22 cellular contexts compared by ENCODE assay signal in genomic region chr16:28311913-28312312, GRCh38. TPM values are rescaled to one million over a fixed set of nuclear protein-coding genes. Genes with fewer than 3 reads are reported as not detected.
DNase-seq lines count a peak whose midpoint lies in the region; ATAC-seq lines count a peak whose summit lies in the region.
"Had no signal": no experiment of that assay in that cellular context is flagged by ENCODE, and none has a peak within 500 bp of the region (broad histone marks: within the 10 kb centered on the region; RNA-seq: fewer than 3 reads in every experiment).

No MANE protein-coding gene starts in this region.

- DNase-seq in activated T-cell treated with anti-CD3 and anti-CD28 coated beads, Interleukin-2, amount 50 U/mL, for 24 hours = peak; percentile 59
- DNase-seq in activated T-cell treated with anti-CD3 and anti-CD28 coated beads for 4 hours (no peak), T-cell (peak in 5 of 34 experiments; percentile 15 to 38 (median 33)), NOMO-1 treated with dmso at 0.1 percent for 144 hours (lab: John Stamatoyannopoulos, UW; ENCODE audit: unreplicated experiment) (no peak), NCI-H1694 (lab: John Stamatoyannopoulos, UW) (no peak)
- DNase-seq in effector memory CD4-positive, alpha-beta T cell = no peak
- DNase-seq in stimulated activated effector memory CD8-positive, alpha-beta T cell treated with anti-CD3 and anti-CD28 coated beads, Interleukin-12 subunit alpha, Interleukin-12 subunit beta, amount 100 ng/mL, for 72 hours (ENCODE audit: low spot score in 2 of 2) = no peak
- DNase-seq: brain microvascular endothelial cell, cortex of kidney, glutamatergic neuron, left colon, NCI-H2107, NCI-H510A, SK-N-SH, small intestine, T1000 had no signal

- no peak for ATAC-seq in T-cell (replicated peaks in 1 of 4)
- peak; percentile 55 for ATAC-seq in stimulated activated effector memory CD8-positive, alpha-beta T cell treated with anti-CD3 and anti-CD28 coated beads, Interleukin-12 subunit alpha, Interleukin-12 subunit beta, amount 100 ng/mL, for 72 hours
- ATAC-seq in HG03342 (IDR thresholded peaks at IDR 0.05; ENCODE audit: unreplicated experiment) = no peak
- ATAC-seq: GM12878, left colon had no signal

- H3K4me3 ChIP-seq in effector memory CD4-positive, alpha-beta T cell (ENCODE audit: insufficient read depth, low read depth, low read length, poor library complexity, severe bottlenecking) = no peak overlapping the region
- H3K4me3 ChIP-seq: GM12878 had no signal

- peaks cover 43% of the 10 kb centered on the region for H3K4me1 ChIP-seq in effector memory CD4-positive, alpha-beta T cell (ENCODE audit: control insufficient read depth, insufficient read depth, low read length, poor library complexity, severe bottlenecking)

- CTCF ChIA-PET in T-cell (lab: Charles Lee) = interaction anchor here in 1 of 2 donors (0.6 to 1.0 kb wide), 2 partner anchors 34 to 246 kb away, joined by 3 read pairs; no protein-coding TSS in a partner anchor

- no peaks in the 10 kb centered on the region for H3K9me3 Mint-ChIP-seq in activated T-cell treated with anti-CD3 and anti-CD28 coated beads, Interleukin-2, amount 50 U/mL, for 24 hours
- no peaks in the 10 kb centered on the region for H3K9me3 Mint-ChIP-seq in T-cell
- no peaks in the 10 kb centered on the region for H3K9me3 Mint-ChIP-seq in stimulated activated effector memory CD8-positive, alpha-beta T cell treated with anti-CD3 and anti-CD28 coated beads, Interleukin-12 subunit alpha, Interleukin-12 subunit beta, amount 100 ng/mL, for 72 hours
- H3K9me3 Mint-ChIP-seq: neural crest cell had no signal

- no peaks in the 10 kb centered on the region for H3K36me3 ChIP-seq in effector memory CD4-positive, alpha-beta T cell (ENCODE audit: control insufficient read depth, insufficient read depth, low read length)
- H3K36me3 ChIP-seq: brain microvascular endothelial cell had no signal

- H3K36me3 Mint-ChIP-seq in activated T-cell treated with anti-CD3 and anti-CD28 coated beads, Interleukin-2, amount 50 U/mL, for 24 hours (ENCODE audit: low read depth) = no peaks in the 10 kb centered on the region
- H3K36me3 Mint-ChIP-seq in T-cell = peaks cover 9% of the 10 kb centered on the region
- H3K36me3 Mint-ChIP-seq in stimulated activated effector memory CD8-positive, alpha-beta T cell treated with anti-CD3 and anti-CD28 coated beads, Interleukin-12 subunit alpha, Interleukin-12 subunit beta, amount 100 ng/mL, for 72 hours = peaks cover 45% of the 10 kb centered on the region

- H3K4me1 Mint-ChIP-seq in activated T-cell treated with anti-CD3 and anti-CD28 coated beads, Interleukin-2, amount 50 U/mL, for 24 hours (ENCODE audit: low read depth) = peaks cover 55% of the 10 kb centered on the region
- peaks cover 59 to 79% (median 67%) of the 10 kb centered on the region in 3 donors for H3K4me1 Mint-ChIP-seq in T-cell
- H3K4me1 Mint-ChIP-seq in stimulated activated effector memory CD8-positive, alpha-beta T cell treated with anti-CD3 and anti-CD28 coated beads, Interleukin-12 subunit alpha, Interleukin-12 subunit beta, amount 100 ng/mL, for 72 hours = peaks cover 71% of the 10 kb centered on the region

- H3K9me3 ChIP-seq in effector memory CD4-positive, alpha-beta T cell (ENCODE audit: control insufficient read depth, low read length) = no peaks in the 10 kb centered on the region
- H3K9me3 ChIP-seq: SK-N-SH had no signal

- H3K4me3 Mint-ChIP-seq in activated T-cell treated with anti-CD3 and anti-CD28 coated beads, Interleukin-2, amount 50 U/mL, for 24 hours = no peak overlapping the region
- peak overlapping the region in 1 of 3 donors; percentile 78 for H3K4me3 Mint-ChIP-seq in T-cell
- peak overlapping the region; percentile 70 for H3K4me3 Mint-ChIP-seq in stimulated activated effector memory CD8-positive, alpha-beta T cell treated with anti-CD3 and anti-CD28 coated beads, Interleukin-12 subunit alpha, Interleukin-12 subunit beta, amount 100 ng/mL, for 72 hours
- H3K4me3 Mint-ChIP-seq: neural crest cell had no signal

- H3K27ac Mint-ChIP-seq in activated T-cell treated with anti-CD3 and anti-CD28 coated beads, Interleukin-2, amount 50 U/mL, for 24 hours = peak overlapping the region; percentile 35
- peak overlapping the region; percentile 93 to 99 for H3K27ac Mint-ChIP-seq in T-cell
- H3K27ac Mint-ChIP-seq in stimulated activated effector memory CD8-positive, alpha-beta T cell treated with anti-CD3 and anti-CD28 coated beads, Interleukin-12 subunit alpha, Interleukin-12 subunit beta, amount 100 ng/mL, for 72 hours = peak overlapping the region; percentile 95

- POLR2A ChIA-PET in T-cell (lab: Charles Lee) = no interaction called here

- H3K27ac ChIP-seq in effector memory CD4-positive, alpha-beta T cell (ENCODE audit: insufficient read depth, low read length, poor library complexity, severe bottlenecking) = peak overlapping the region; percentile 74
- H3K27ac ChIP-seq: brain microvascular endothelial cell, C4-2B had no signal

- H3K27me3 ChIP-seq in effector memory CD4-positive, alpha-beta T cell (replicated peaks; ENCODE audit: control insufficient read depth, insufficient read depth, low read length, poor library complexity, severe bottlenecking) = no peaks in the 10 kb centered on the region
- H3K27me3 ChIP-seq: brain microvascular endothelial cell had no signal

- H3K27me3 Mint-ChIP-seq in activated T-cell treated with anti-CD3 and anti-CD28 coated beads, Interleukin-2, amount 50 U/mL, for 24 hours = no peaks in the 10 kb centered on the region
- H3K27me3 Mint-ChIP-seq in T-cell = no peaks in the 10 kb centered on the region

RNA-seq across cellular contexts. Expression of gene SBK1, which starts 19.6 kb away (rescaled TPM):
- total RNA-seq in T-cell = 10 to 100 TPM; 21.8 to 26.3 (median 23.4) TPM
- total RNA-seq: RPMI7951 had no signal

RNA-seq across cellular contexts. Expression of gene NPIPB6, which starts 51.4 kb away (rescaled TPM):
- total RNA-seq in T-cell = 1 to 10 TPM in 3 of 5 donors, under 1 TPM in 2; 0.70 to 4.6 (median 3.2) TPM
- total RNA-seq: pulmonary artery endothelial cell had no signal

Comparison
In these comparisons a context has a peak if more than half of its experiments do, and no peak if none do; other contexts are left out.
1. H3K27ac Mint-ChIP-seq: peak in every context shown above with its lines; median percentile 96 in T-cell; 95 in stimulated activated effector memory CD8-positive, alpha-beta T cell treated with anti-CD3 and anti-CD28 coated beads, Interleukin-12 subunit alpha, Interleukin-12 subunit beta, amount 100 ng/mL, for 72 hours; 35 in activated T-cell treated with anti-CD3 and anti-CD28 coated beads, Interleukin-2, amount 50 U/mL, for 24 hours.